Comparison of ENCODE assay signal across 1 cellular context in genomic region chr17:4678448-4679026, GRCh38.
A peak's percentile ranks its signal among the peaks of the same experiment; 100 is the strongest.
TF ChIP-seq lines count a peak whose summit lies in the region.

No MANE protein-coding gene starts in this region.

TF ChIP-seq in HEK293, 187 proteins besides CTCF, POLR2A, EP300 and RAD21 (continued from another document):
- TF ChIP-seq ZSCAN4 (tag by site-specific recombination; IDR thresholded peaks at IDR 0.05) = no peak
- no peak for TF ChIP-seq ZXDB (tag by site-specific recombination; IDR thresholded peaks at IDR 0.05)
- no peak for TF ChIP-seq OSR2 (tag by site-specific recombination; IDR thresholded peaks at IDR 0.05)
- no peak for TF ChIP-seq ZNF146 (tag by site-specific recombination; IDR thresholded peaks at IDR 0.05)
- no peak for TF ChIP-seq ZNF624 (tag by site-specific recombination; IDR thresholded peaks at IDR 0.05)
- TF ChIP-seq ZNF473 (tag by site-specific recombination; IDR thresholded peaks at IDR 0.05) = no peak
- TF ChIP-seq RBAK (tag by site-specific recombination; IDR thresholded peaks at IDR 0.05) = no peak
- TF ChIP-seq ZBTB6 (tag by site-specific recombination; IDR thresholded peaks at IDR 0.05) = no peak
- no peak for TF ChIP-seq ZNF768 (tag by site-specific recombination; IDR thresholded peaks at IDR 0.05)
- TF ChIP-seq KLF1 (tag by site-specific recombination; IDR thresholded peaks at IDR 0.05) = no peak
- TF ChIP-seq ZNF155 (tag by site-specific recombination; IDR thresholded peaks at IDR 0.05) = no peak
- TF ChIP-seq ZNF174 (tag by site-specific recombination; IDR thresholded peaks at IDR 0.05) = no peak
- TF ChIP-seq ZBTB20 (tag by site-specific recombination; IDR thresholded peaks at IDR 0.05) = no peak
- no peak for TF ChIP-seq ZNF214 (tag by site-specific recombination; IDR thresholded peaks at IDR 0.05; ENCODE audit: borderline replicate concordance)
- no peak for TF ChIP-seq ZNF221 (tag by site-specific recombination; IDR thresholded peaks at IDR 0.05; ENCODE audit: borderline replicate concordance)
- no peak for TF ChIP-seq ZNF175 (tag by site-specific recombination; IDR thresholded peaks at IDR 0.05)
- no peak for TF ChIP-seq HOXC10 (CRISPR knock-in tag; IDR thresholded peaks at IDR 0.05)
- TF ChIP-seq ZNF548 (tag by site-specific recombination; IDR thresholded peaks at IDR 0.05) = no peak
- peak; percentile 66 for TF ChIP-seq PRDM10 (tag by site-specific recombination; IDR thresholded peaks at IDR 0.05)
- no peak for TF ChIP-seq ZNF488 (tag by site-specific recombination; IDR thresholded peaks at IDR 0.05)
- TF ChIP-seq ZNF514 (tag by site-specific recombination; IDR thresholded peaks at IDR 0.05) = no peak
- TF ChIP-seq ZSCAN23 (tag by site-specific recombination; IDR thresholded peaks at IDR 0.05) = no peak
- no peak for TF ChIP-seq ZNF792 (tag by site-specific recombination; IDR thresholded peaks at IDR 0.05)
- no peak for TF ChIP-seq FEZF1 (tag by site-specific recombination; IDR thresholded peaks at IDR 0.05)
- no peak for TF ChIP-seq ZNF292 (tag by site-specific recombination; IDR thresholded peaks at IDR 0.05; ENCODE audit: borderline replicate concordance, low read depth)
- TF ChIP-seq SP7 (tag by site-specific recombination; IDR thresholded peaks at IDR 0.05) = peak; percentile 98
- TF ChIP-seq PRDM6 (tag by site-specific recombination; IDR thresholded peaks at IDR 0.05) = peak; percentile 52; the same call in 1 of the 2 replicates
- no peak for TF ChIP-seq ZNF645 (tag by site-specific recombination; IDR thresholded peaks at IDR 0.05)
- no peak for TF ChIP-seq ZNF280D (tag by site-specific recombination; IDR thresholded peaks at IDR 0.05)
- TF ChIP-seq ZNF48 (tag by site-specific recombination; IDR thresholded peaks at IDR 0.05) = no peak
- no peak for TF ChIP-seq ZNF510 (tag by site-specific recombination; IDR thresholded peaks at IDR 0.05; ENCODE audit: insufficient replicate concordance)
- no peak for TF ChIP-seq ZSCAN5A (tag by site-specific recombination; IDR thresholded peaks at IDR 0.05)
- no peak for TF ChIP-seq KLF9 (tag by site-specific recombination; IDR thresholded peaks at IDR 0.05; ENCODE audit: low read depth)
- TF ChIP-seq SP3 (tag by site-specific recombination; IDR thresholded peaks at IDR 0.05) = no peak
- TF ChIP-seq ZNF423 (tag by site-specific recombination; IDR thresholded peaks at IDR 0.05) = no peak
- TF ChIP-seq ZNF692 (tag by site-specific recombination; IDR thresholded peaks at IDR 0.05) = no peak
- no peak for TF ChIP-seq PRDM1 (tag by site-specific recombination; IDR thresholded peaks at IDR 0.05)
- no peak for TF ChIP-seq ZNF670 (tag by site-specific recombination; IDR thresholded peaks at IDR 0.05; ENCODE audit: low read depth)
- no peak for TF ChIP-seq GLI4 (tag by site-specific recombination; IDR thresholded peaks at IDR 0.05)
- TF ChIP-seq ZNF521 (tag by site-specific recombination; IDR thresholded peaks at IDR 0.05) = no peak
- TF ChIP-seq ZFP3 (tag by site-specific recombination; IDR thresholded peaks at IDR 0.05; ENCODE audit: low read depth) = no peak
- TF ChIP-seq BCL11B (tag by site-specific recombination; IDR thresholded peaks at IDR 0.05; ENCODE audit: low read depth) = no peak
- TF ChIP-seq ZNF76 (tag by site-specific recombination; IDR thresholded peaks at IDR 0.05; ENCODE audit: borderline replicate concordance, low read depth) = no peak
- TF ChIP-seq ZNF629 (tag by site-specific recombination; IDR thresholded peaks at IDR 0.05) = peak; percentile 40; the same call in 1 of the 2 replicates
